Comparison of ENCODE assay signal across 8 cellular contexts in genomic region chr2:227884511-227884947, GRCh38. TPM values are rescaled to one million over a fixed set of nuclear protein-coding genes. Genes with fewer than 3 reads are reported as not detected.
DNase-seq lines count a peak whose midpoint lies in the region; ATAC-seq and TF ChIP-seq lines count a peak whose summit lies in the region.

No MANE protein-coding gene starts in this region.

- H3K27me3 ChIP-seq in BJ (ENCODE audit: control insufficient read depth, insufficient read depth, low read length) = no peaks in the 10 kb centered on the region; the same call in 1 of the 2 replicates
- H3K27me3 ChIP-seq in esophagus muscularis mucosa = no peaks in the 10 kb centered on the region
- H3K27me3 ChIP-seq in neuronal stem cell (ENCODE audit: control insufficient read depth in 3 of 3, insufficient read depth in 3 of 3, low read depth in 1 of 3, low read length in 3 of 3) = no peaks in the 10 kb centered on the region

- no peak overlapping the region for H4K8ac ChIP-seq in neuronal stem cell (ENCODE audit: low read depth, low read length)

- H2BK120ac ChIP-seq in neuronal stem cell (ENCODE audit: low read depth, low read length) = no peak overlapping the region

- H3K27ac ChIP-seq in esophagus muscularis mucosa (replicated peaks in 1 of 4) = no peak overlapping the region
- no peak overlapping the region for H3K27ac ChIP-seq in neuronal stem cell (replicated peaks; ENCODE audit: low read length)

- peak overlapping the region; percentile 28 for H2AFZ ChIP-seq in neuronal stem cell (ENCODE audit: low read length)

- TF ChIP-seq CTCF in BJ (IDR thresholded peaks at IDR 0.05; ENCODE audit: insufficient read depth, low read depth, low read length) (peak; percentile 98), esophagus muscularis mucosa (IDR thresholded peaks at IDR 0.05) (peak; percentile 29 to 61 (median 33))

- H3K4ac ChIP-seq in neuronal stem cell (ENCODE audit: low read length) = no peak overlapping the region

- no peak overlapping the region for H2BK15ac ChIP-seq in neuronal stem cell (ENCODE audit: low read length)

- TF ChIP-seq POLR2A in esophagus muscularis mucosa (IDR thresholded peaks at IDR 0.05; ENCODE audit: low read depth) = no peak

- H4K91ac ChIP-seq in neuronal stem cell (ENCODE audit: low read depth, low read length, poor library complexity) = no peak overlapping the region

- no peak overlapping the region for H3K4me3 ChIP-seq in BJ (ENCODE audit: low read depth, low read length)
- no peak overlapping the region for H3K4me3 ChIP-seq in esophagus muscularis mucosa
- H3K4me3 ChIP-seq in neuronal stem cell (ENCODE audit: low read length in 2 of 2) = no peak overlapping the region

- POLR2A ChIA-PET in BJ (lab: Charles Lee) = no interaction called here

- no peaks in the 10 kb centered on the region for H3K79me1 ChIP-seq in neuronal stem cell (ENCODE audit: low read depth, low read length)

- H3K14ac ChIP-seq in neuronal stem cell (ENCODE audit: low read length) = no peak overlapping the region

- H3K9me3 ChIP-seq in esophagus muscularis mucosa = no peaks in the 10 kb centered on the region
- no peaks in the 10 kb centered on the region for H3K9me3 ChIP-seq in neuronal stem cell (replicated peaks in 1 of 2; ENCODE audit: control insufficient read depth in 2 of 2, insufficient read depth in 1 of 2, low read depth in 1 of 2, low read length in 2 of 2)

- H2BK12ac ChIP-seq in neuronal stem cell (ENCODE audit: low read length) = no peak overlapping the region

- intact Hi-C loops in esophagus muscularis mucosa (cut with DNase I) = no loop called here

- H3K36me3 ChIP-seq in BJ (ENCODE audit: control insufficient read depth, insufficient read depth, low read length) (no peaks in the 10 kb centered on the region), esophagus muscularis mucosa (no peaks in the 10 kb centered on the region), neuronal stem cell (replicated peaks in 1 of 2; ENCODE audit: control insufficient read depth in 2 of 2, insufficient read depth in 2 of 2, low read length in 2 of 2) (no peaks in the 10 kb centered on the region)

- H2BK5ac ChIP-seq in neuronal stem cell (ENCODE audit: low read length) = no peak overlapping the region

- 8% methylated on average over 4 of the region's 6 CpGs for WGBS in esophagus muscularis mucosa
- WGBS in neuronal stem cell (ENCODE audit: extremely low coverage in 2 of 2, insufficient read length in 2 of 2, insufficient replicate concordance in 1 of 2), 2 donors = no CpG with 5 or more reads among the region's 6 CpGs

- H3K23ac ChIP-seq in neuronal stem cell (ENCODE audit: low read depth, low read length, poor library complexity) = no peak overlapping the region

- no peak for DNase-seq in BJ (ENCODE audit: low read depth)
- peak; percentile 22 to 56 for DNase-seq in NCI-H526 (lab: John Stamatoyannopoulos, UW)
- peak; percentile 74 to 78 for DNase-seq in activated CD4-positive, alpha-beta T cell treated with anti-CD3 and anti-CD28 coated beads, Interleukin-2, amount 50 U/mL, for 48 hours
- DNase-seq in esophagus muscularis mucosa (ENCODE audit: extremely low spot score) = no peak
- DNase-seq in neuronal stem cell (ENCODE audit: low spot score) = peak; percentile 71
- no peak for DNase-seq in occipital lobe (lab: John Stamatoyannopoulos, UW)

- no peak overlapping the region for H2AK5ac ChIP-seq in neuronal stem cell (ENCODE audit: low read depth, low read length)

- TF ChIP-seq EP300 in esophagus muscularis mucosa (IDR thresholded peaks at IDR 0.05) = no peak

- H3K4me1 ChIP-seq in esophagus muscularis mucosa (no peaks in the 10 kb centered on the region), neuronal stem cell (ENCODE audit: control insufficient read depth in 2 of 2, insufficient read depth in 1 of 2, low read depth in 1 of 2, low read length in 2 of 2) (no peaks in the 10 kb centered on the region)

- no peak overlapping the region for H3K4me2 ChIP-seq in neuronal stem cell (ENCODE audit: insufficient read depth, low read length, poor library complexity, severe bottlenecking)

- ATAC-seq in GM18870 (IDR thresholded peaks at IDR 0.05; ENCODE audit: unreplicated experiment) = peak; percentile 96
- ATAC-seq in HG03039 (IDR thresholded peaks at IDR 0.05; ENCODE audit: unreplicated experiment) = peak; percentile 89

- no peak overlapping the region for H3K18ac ChIP-seq in neuronal stem cell (ENCODE audit: low read length)

- CTCF ChIA-PET in BJ (lab: Yijun Ruan, JAX) = interaction anchor here (1.0 kb wide), 1 partner anchor 11 kb away, joined by 3 read pairs; no protein-coding TSS in a partner anchor

- no peak overlapping the region for H3K9ac ChIP-seq in neuronal stem cell (ENCODE audit: low read depth, low read length, poor library complexity)

RNA-seq across cellular contexts. Expression of gene DAW1, which starts 13.1 kb away (rescaled TPM):
- 0.10 TPM in 1 of 2 replicates, not detected in the other for polyA plus RNA-seq in BJ (2011; rRNA removed)
- not detected in 2 replicates for polyA minus RNA-seq in BJ (2011; rRNA and poly(A)+ RNA removed)
- under 1 TPM in 2 of 4 donors, not detected in 2; 0.26 to 0.33 TPM for total RNA-seq in esophagus muscularis mucosa
- polyA plus RNA-seq in neuronal stem cell (2013, experiment 1 of 2) = 0.21 TPM
- 0.29 TPM for polyA plus RNA-seq in neuronal stem cell (2013, experiment 2 of 2)
- total RNA-seq in occipital lobe = 1.1 TPM

Comparison
In these comparisons a context has a peak if more than half of its experiments do, and no peak if none do; other contexts are left out.
1. DNase-seq: peak in NCI-H526 (2 of 2), activated CD4-positive, alpha-beta T cell treated with anti-CD3 and anti-CD28 coated beads, Interleukin-2, amount 50 U/mL, for 48 hours (2 of 2) and neuronal stem cell (single experiment); none in BJ (single experiment), esophagus muscularis mucosa (single experiment) and occipital lobe (single experiment).